ENCODE assay signal across 1 cellular context in genomic region chr2:21033237-21034155, GRCh38.
TF ChIP-seq lines count a peak whose summit lies in the region.

No MANE protein-coding gene starts in this region.

TF ChIP-seq in HepG2, 621 proteins besides CTCF, POLR2A, EP300 and RAD21 (continued from another document and continues in another):
- TF ChIP-seq DZIP1 (CRISPR knock-in tag; IDR thresholded peaks at IDR 0.05) (no peak), IRF9 (CRISPR knock-in tag; IDR thresholded peaks at IDR 0.05; ENCODE audit: borderline replicate concordance) (no peak), DNMT1 (CRISPR knock-in tag; IDR thresholded peaks at IDR 0.05) (no peak), ZNF136 (CRISPR knock-in tag; IDR thresholded peaks at IDR 0.05; ENCODE audit: low read depth) (no peak), ZNF567 (CRISPR knock-in tag; IDR thresholded peaks at IDR 0.05; ENCODE audit: borderline replicate concordance) (no peak), MEIS1 (CRISPR knock-in tag; IDR thresholded peaks at IDR 0.05; ENCODE audit: borderline replicate concordance) (no peak), THAP7 (CRISPR knock-in tag; IDR thresholded peaks at IDR 0.05) (peak; percentile 49; the same call in 1 of the 2 replicates), ZNF18 (CRISPR knock-in tag; IDR thresholded peaks at IDR 0.05; ENCODE audit: insufficient replicate concordance) (no peak), CBFB (CRISPR knock-in tag; IDR thresholded peaks at IDR 0.05) (no peak), ZNF883 (CRISPR knock-in tag; IDR thresholded peaks at IDR 0.05; ENCODE audit: not compliant biosample characterization) (no peak), MAF1 (CRISPR knock-in tag; IDR thresholded peaks at IDR 0.05; ENCODE audit: borderline replicate concordance) (no peak), ZNF44 (CRISPR knock-in tag; IDR thresholded peaks at IDR 0.05) (no peak), ZNF652 (CRISPR knock-in tag; IDR thresholded peaks at IDR 0.05; ENCODE audit: borderline replicate concordance, low read depth) (no peak), KLF11 (CRISPR knock-in tag; IDR thresholded peaks at IDR 0.05) (no peak), CBX1 (IDR thresholded peaks at IDR 0.05; ENCODE audit: low read depth) (no peak), ELF3 (CRISPR knock-in tag; IDR thresholded peaks at IDR 0.05) (no peak), WIZ (CRISPR knock-in tag; IDR thresholded peaks at IDR 0.05) (no peak), NFRKB (IDR thresholded peaks at IDR 0.05) (no peak), ZNF660 (CRISPR knock-in tag; IDR thresholded peaks at IDR 0.05; ENCODE audit: borderline replicate concordance, low read depth) (no peak), MYNN (CRISPR knock-in tag; IDR thresholded peaks at IDR 0.05; ENCODE audit: low read depth) (no peak), NBN (conservative IDR thresholded peaks at IDR 0.05) (no peak), GPBP1L1 (CRISPR knock-in tag; IDR thresholded peaks at IDR 0.05) (no peak), MIXL1 (CRISPR knock-in tag; IDR thresholded peaks at IDR 0.05) (no peak), ZBTB43 (CRISPR knock-in tag; conservative IDR thresholded peaks at IDR 0.05) (no peak), MTF2 (CRISPR knock-in tag; IDR thresholded peaks at IDR 0.05; ENCODE audit: borderline replicate concordance) (0 out of 2 replicates have a peak, but pooled peaks have one; percentile 30), AGO2 (optimal IDR thresholded peaks at IDR 0.05; ENCODE audit: low read depth, low read length) (peak; percentile 88), TRIM24 (CRISPR knock-in tag; IDR thresholded peaks at IDR 0.05) (no peak), HMGXB3 (CRISPR knock-in tag; IDR thresholded peaks at IDR 0.05; ENCODE audit: borderline replicate concordance) (no peak), ZBTB20 (CRISPR knock-in tag; IDR thresholded peaks at IDR 0.05; ENCODE audit: borderline replicate concordance, low read depth) (no peak), ZNF597 (CRISPR knock-in tag; IDR thresholded peaks at IDR 0.05) (no peak), TGIF2 (CRISPR knock-in tag; IDR thresholded peaks at IDR 0.05) (no peak), ZNF263 (CRISPR knock-in tag; IDR thresholded peaks at IDR 0.05) (no peak), EZH2 (conservative IDR thresholded peaks at IDR 0.05; ENCODE audit: low read depth, low read length) (no peak), DDIT3 (CRISPR knock-in tag; IDR thresholded peaks at IDR 0.05) (no peak), PRPF4 (IDR thresholded peaks at IDR 0.05; ENCODE audit: low read depth, low read length, poor library complexity, severe bottlenecking) (no peak), BCL6 (CRISPR knock-in tag; IDR thresholded peaks at IDR 0.05) (no peak), HDAC1 (CRISPR knock-in tag; IDR thresholded peaks at IDR 0.05) (no peak), PCBP2 (optimal IDR thresholded peaks at IDR 0.05; ENCODE audit: low read depth, low read length, poor library complexity, severe bottlenecking) (no peak), FOSL2 (CRISPR knock-in tag; IDR thresholded peaks at IDR 0.05) (no peak), ZNF468 (CRISPR knock-in tag; IDR thresholded peaks at IDR 0.05) (no peak), KLF12 (CRISPR knock-in tag; IDR thresholded peaks at IDR 0.05; ENCODE audit: borderline replicate concordance) (no peak), ZNF367 (CRISPR knock-in tag; IDR thresholded peaks at IDR 0.05; ENCODE audit: borderline replicate concordance) (no peak), ZNF891 (CRISPR knock-in tag; IDR thresholded peaks at IDR 0.05) (no peak), ZFP37 (CRISPR knock-in tag; IDR thresholded peaks at IDR 0.05; ENCODE audit: borderline replicate concordance) (no peak), AHDC1 (CRISPR knock-in tag; IDR thresholded peaks at IDR 0.05; ENCODE audit: borderline replicate concordance) (0 out of 2 replicates have a peak, but pooled peaks have one; percentile 46)
